Comparison of ENCODE assay signal across 1 cellular context in genomic region chr17:35239823-35240222, GRCh38.
TF ChIP-seq lines count a peak whose summit lies in the region.

No MANE protein-coding gene starts in this region.

TF ChIP-seq in IMR-90, 13 proteins besides CTCF, POLR2A, EP300 and RAD21 (continued from another document):
- TF ChIP-seq USF2 (IDR thresholded peaks at IDR 0.05; ENCODE audit: low read depth, low read length), result no peak
- no peak for TF ChIP-seq CEBPB (IDR thresholded peaks at IDR 0.05; ENCODE audit: low read depth, low read length)
- no peak for TF ChIP-seq MAZ (IDR thresholded peaks at IDR 0.05; ENCODE audit: borderline replicate concordance, low read depth, low read length)
- TF ChIP-seq CHD1 (IDR thresholded peaks at IDR 0.05; ENCODE audit: low read depth, low read length), result no peak
- no peak for TF ChIP-seq BHLHE40 (IDR thresholded peaks at IDR 0.05; ENCODE audit: low read depth, low read length)
- no peak for TF ChIP-seq NFE2L2 (IDR thresholded peaks at IDR 0.05; ENCODE audit: low read depth, low read length)
- TF ChIP-seq MXI1 (IDR thresholded peaks at IDR 0.05; ENCODE audit: borderline replicate concordance, low read depth, low read length), result no peak
